ENCODE assay signal across 7 cellular contexts in genomic region chr18:76490701-76491171, GRCh38. TPM values are rescaled to one million over a fixed set of nuclear protein-coding genes. Genes with fewer than 3 reads are reported as not detected.
A peak's percentile ranks its signal among the peaks of the same experiment; 100 is the strongest.
DNase-seq lines count a peak whose midpoint lies in the region; ATAC-seq, FAIRE-seq and TF ChIP-seq lines count a peak whose summit lies in the region.

No MANE protein-coding gene starts in this region.

- DNase-seq in GM12891 (ENCODE audit: insufficient read length, low spot score) (peak; percentile 34), NCI-H2171 (lab: John Stamatoyannopoulos, UW) (peak; percentile 12), Right ventricle myocardium superior (peak; percentile 52), prostate gland (ENCODE audit: low spot score) (peak; percentile 67), DMS114 treated with DMSO at 0.1 percent for 48 hours (lab: John Stamatoyannopoulos, UW; ENCODE audit: unreplicated experiment) (no peak)
- peak; percentile 76 for DNase-seq in activated naive CD4-positive, alpha-beta T cell treated with anti-CD3 and anti-CD28 coated beads, Interleukin-2, amount 10 ng/mL, durations not matched to agents 7 days and 5 days

- CTCF ChIA-PET in activated naive CD4-positive, alpha-beta T cell treated with anti-CD3 and anti-CD28 coated beads, Interleukin-2, amount 10 ng/mL, durations not matched to agents 7 days and 5 days (lab: Charles Lee), result no interaction called here

- H3K27me3 ChIP-seq in prostate gland (replicated peaks; ENCODE audit: insufficient read depth), result no peaks in the 10 kb centered on the region

- WGBS in prostate gland, result under 1% methylated on average over 29 of the region's 32 CpGs

- no peaks in the 10 kb centered on the region for H3K9me3 Mint-ChIP-seq in activated naive CD4-positive, alpha-beta T cell treated with anti-CD3 and anti-CD28 coated beads, Interleukin-2, amount 10 ng/mL, durations not matched to agents 7 days and 5 days

- H3K4me1 ChIP-seq in prostate gland (replicated peaks), result no peaks in the 10 kb centered on the region

- no peak for FAIRE-seq in GM12891 (lab: Jason Lieb, UNC)

- H3K4me3 Mint-ChIP-seq in activated naive CD4-positive, alpha-beta T cell treated with anti-CD3 and anti-CD28 coated beads, Interleukin-2, amount 10 ng/mL, durations not matched to agents 7 days and 5 days, result peak overlapping the region; percentile 81

- peaks cover 68% of the 10 kb centered on the region for H3K27me3 Mint-ChIP-seq in activated naive CD4-positive, alpha-beta T cell treated with anti-CD3 and anti-CD28 coated beads, Interleukin-2, amount 10 ng/mL, durations not matched to agents 7 days and 5 days

- no peaks in the 10 kb centered on the region for H3K9me3 ChIP-seq in prostate gland

- H3K27ac Mint-ChIP-seq in activated naive CD4-positive, alpha-beta T cell treated with anti-CD3 and anti-CD28 coated beads, Interleukin-2, amount 10 ng/mL, durations not matched to agents 7 days and 5 days, result peak overlapping the region; percentile 58

- H3K36me3 Mint-ChIP-seq in activated naive CD4-positive, alpha-beta T cell treated with anti-CD3 and anti-CD28 coated beads, Interleukin-2, amount 10 ng/mL, durations not matched to agents 7 days and 5 days, result peaks cover 2% of the 10 kb centered on the region

- H3K36me3 ChIP-seq in prostate gland, result no peaks in the 10 kb centered on the region

- TF ChIP-seq POLR2A in GM12891 (IDR thresholded peaks at IDR 0.05; ENCODE audit: low read depth, low read length), result no peak
- peak; percentile 44 for TF ChIP-seq POLR2A in prostate gland (IDR thresholded peaks at IDR 0.05)

- H3K4me1 Mint-ChIP-seq in activated naive CD4-positive, alpha-beta T cell treated with anti-CD3 and anti-CD28 coated beads, Interleukin-2, amount 10 ng/mL, durations not matched to agents 7 days and 5 days, result peaks cover 40% of the 10 kb centered on the region

- no peak for ATAC-seq in Right ventricle myocardium superior (ENCODE audit: poor library complexity)
- no peak for ATAC-seq in HG03025 (IDR thresholded peaks at IDR 0.05; ENCODE audit: low FRiP score, unreplicated experiment)

- TF ChIP-seq CTCF in prostate gland (IDR thresholded peaks at IDR 0.05), result no peak

- intact Hi-C loops in Right ventricle myocardium superior (cut with DNase I), result loop anchor here (5.0 kb wide), 1 partner anchor 38 kb away; no protein-coding TSS in a partner anchor
- intact Hi-C loops in prostate gland (cut with DNase I), result loop anchor here (5.0 to 10.0 kb wide), 3 partner anchors 43 to 194 kb away; no protein-coding TSS in a partner anchor

- peak overlapping the region; percentile 84 to 91 for H3K27ac ChIP-seq in prostate gland

- peak overlapping the region; percentile 69 to 86 for H3K4me3 ChIP-seq in prostate gland

TF ChIP-seq in GM12891, 5 proteins besides CTCF, POLR2A, EP300 and RAD21:
- no peak for TF ChIP-seq POU2F2 (IDR thresholded peaks at IDR 0.05; ENCODE audit: low read depth, low read length)
- no peak for TF ChIP-seq PAX5 (IDR thresholded peaks at IDR 0.05; ENCODE audit: insufficient read depth, low read length, severe bottlenecking)
- no peak for TF ChIP-seq SPI1 (IDR thresholded peaks at IDR 0.05; ENCODE audit: low read depth, low read length)
- no peak for TF ChIP-seq POLR2AphosphoS5 (IDR thresholded peaks at IDR 0.05; ENCODE audit: low read depth, low read length)
- no peak for TF ChIP-seq TAF1 (IDR thresholded peaks at IDR 0.05; ENCODE audit: low read depth, low read length)

RNA-seq across cellular contexts. Expression of gene ZNF516, which starts 4.3 kb away (rescaled TPM):
- polyA plus RNA-seq in GM12891 (2012; ENCODE audit: low read depth, missing spikeins), result 10.7 TPM
- total RNA-seq in Right ventricle myocardium superior, result 12.6 TPM
- total RNA-seq in prostate gland, result 100 to 1,000 TPM in 1 of 2 donors, 10 to 100 TPM in 1; 25.0 to 158 TPM
